Comparison of ENCODE assay signal across 11 cellular contexts in the genomic region with DNA sequence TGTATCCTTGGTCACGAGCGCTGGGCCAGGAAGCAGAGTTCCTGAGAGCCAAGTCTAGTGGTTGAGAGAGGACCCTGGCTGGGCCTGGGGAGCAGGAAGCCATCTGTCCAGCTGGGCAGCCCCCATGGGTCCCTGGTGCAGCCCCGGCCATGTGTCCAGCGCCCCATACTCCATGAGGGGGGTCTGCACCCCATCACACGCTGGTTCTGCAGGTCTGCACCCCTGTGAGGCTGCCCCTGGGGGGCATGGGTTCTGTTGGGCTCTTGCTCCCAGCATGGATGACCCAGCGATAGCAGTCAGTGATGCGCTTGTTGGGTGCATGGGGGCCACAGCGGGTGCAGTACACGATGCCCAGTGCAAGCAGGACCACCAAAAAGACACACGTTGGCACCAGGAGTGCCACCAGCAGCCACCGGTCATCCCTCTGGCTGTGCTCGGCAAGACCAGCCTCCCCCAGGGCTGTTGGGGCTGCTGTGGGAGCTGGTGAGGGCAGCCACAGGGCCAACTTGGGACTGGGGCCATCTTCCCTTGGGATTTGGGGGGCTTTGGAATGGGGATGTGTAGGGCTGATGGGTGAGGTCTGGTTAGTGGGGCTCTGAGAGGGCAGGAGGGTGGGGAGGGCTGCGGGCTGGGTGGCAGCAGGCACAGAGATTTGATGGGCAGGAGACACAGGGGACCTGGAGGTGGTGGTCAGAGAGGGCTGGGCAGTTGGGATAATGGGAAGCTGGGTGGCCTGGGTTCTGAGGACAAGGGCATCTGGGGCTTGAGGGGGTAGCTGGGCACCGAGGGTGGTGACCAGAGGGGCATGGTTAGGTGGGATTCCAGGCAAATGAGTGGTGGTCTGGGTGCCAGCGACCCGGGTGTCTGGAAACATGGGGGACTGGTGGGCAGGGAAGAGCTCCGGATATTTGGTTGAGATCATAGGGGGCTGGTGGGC. TPM values are rescaled to one million over a fixed set of nuclear protein-coding genes. Genes with fewer than 3 reads are reported as not detected.
DNase-seq lines count a peak whose midpoint lies in the region; ATAC-seq and TF ChIP-seq lines count a peak whose summit lies in the region.
"Had no signal": no experiment of that assay in that cellular context is flagged by ENCODE, and none has a peak within 500 bp of the region (broad histone marks: within the 10 kb centered on the region; RNA-seq: fewer than 3 reads in every experiment).

No MANE protein-coding gene starts in this region.

- no peak for TF ChIP-seq CTCF in fibroblast of the aortic adventitia (IDR thresholded peaks at IDR 0.05; ENCODE audit: insufficient read depth, low read length)

- no peak for DNase-seq in SK-N-MC (ENCODE audit: low read depth, low spot score)
- DNase-seq in fibroblast of the aortic adventitia (ENCODE audit: low read depth) = no peak
- DNase-seq in cerebellum (ENCODE audit: low spot score) = no peak
- no peak for DNase-seq in SIG-M5 treated with dmso at 0.1 percent for 504 hours (lab: John Stamatoyannopoulos, UW; ENCODE audit: unreplicated experiment)
- no peak for DNase-seq in NCI-H1105 (lab: John Stamatoyannopoulos, UW)
- DNase-seq: DND-41, RPMI8226 had no signal

- H3K4me3 ChIP-seq in BLaER1 (peak overlapping the region; percentile 73), SK-N-MC (peak overlapping the region; percentile 86), fibroblast of the aortic adventitia (ENCODE audit: low read depth, low read length) (peak overlapping the region; percentile 98), rectal smooth muscle tissue (ENCODE audit: low read length) (peak overlapping the region; percentile 47)

- no peak for ATAC-seq in HG02678 (IDR thresholded peaks at IDR 0.05; ENCODE audit: unreplicated experiment)

- H3K9ac ChIP-seq in BLaER1 (peak overlapping the region; percentile 84), SK-N-MC (ENCODE audit: insufficient read length) (no peak overlapping the region), rectal smooth muscle tissue (ENCODE audit: low read length) (no peak overlapping the region)

- H4K20me1 ChIP-seq in BLaER1 = peaks cover 24% of the 10 kb centered on the region

- no peaks in the 10 kb centered on the region for H3K27me3 ChIP-seq in BLaER1
- no peaks in the 10 kb centered on the region for H3K27me3 ChIP-seq in rectal smooth muscle tissue (ENCODE audit: control insufficient read depth, insufficient read depth, low read length)

- peaks cover 67% of the 10 kb centered on the region for H3K4me1 ChIP-seq in BLaER1
- peaks cover 16% of the 10 kb centered on the region for H3K4me1 ChIP-seq in rectal smooth muscle tissue (ENCODE audit: control insufficient read depth, insufficient read depth, low read length)

- peaks cover 4% of the 10 kb centered on the region; the same call in 1 of the 2 replicates for H3K9me3 ChIP-seq in BLaER1
- no peaks in the 10 kb centered on the region for H3K9me3 ChIP-seq in SK-N-MC (ENCODE audit: low read depth, low read length)

- H3K4me2 ChIP-seq in BLaER1 = peak overlapping the region; percentile 98

- H3K36me3 ChIP-seq in BLaER1 (no peaks in the 10 kb centered on the region), SK-N-MC (ENCODE audit: insufficient read depth, low read length) (no peaks in the 10 kb centered on the region), rectal smooth muscle tissue (ENCODE audit: control insufficient read depth, insufficient read depth, low read length) (no peaks in the 10 kb centered on the region)

- H3K27ac ChIP-seq in BLaER1 (peak overlapping the region; percentile 91), SK-N-MC (peak overlapping the region; percentile 100; the same call in 1 of the 2 replicates), rectal smooth muscle tissue (ENCODE audit: low read depth, low read length) (no peak overlapping the region)

RNA-seq across cellular contexts. Expression of gene CD248, which starts 2.0 kb away (rescaled TPM):
- total RNA-seq in fibroblast of the aortic adventitia (ENCODE audit: low replicate concordance) = 99.1 and 193 TPM in 2 replicates
- total RNA-seq in cerebellum = 5.2 TPM

RNA-seq across cellular contexts. Expression of gene RIN1, which starts 21.4 kb away (rescaled TPM):
- total RNA-seq in fibroblast of the aortic adventitia (ENCODE audit: low replicate concordance) = 10.1 and 45.3 TPM in 2 replicates
- total RNA-seq in cerebellum = 0.64 TPM

RNA-seq across cellular contexts. Expression of gene TMEM151A, which starts 23.1 kb away (rescaled TPM):
- 0.27 and 0.41 TPM in 2 replicates for total RNA-seq in fibroblast of the aortic adventitia (ENCODE audit: low replicate concordance)
- 6.4 TPM for total RNA-seq in cerebellum
- total RNA-seq: dermis microvascular lymphatic vessel endothelial cell had no signal

RNA-seq across cellular contexts. Expression of gene YIF1A, which starts 25.9 kb away (rescaled TPM):
- total RNA-seq in fibroblast of the aortic adventitia (ENCODE audit: low replicate concordance) (35.0 and 119 TPM in 2 replicates), cerebellum (28.1 TPM)

RNA-seq across cellular contexts. Expression of gene BRMS1, which starts 30.1 kb away (rescaled TPM):
- 22.6 and 38.5 TPM in 2 replicates for total RNA-seq in fibroblast of the aortic adventitia (ENCODE audit: low replicate concordance)
- total RNA-seq in cerebellum = 10.3 TPM

Comparison
In these comparisons a context has a peak if more than half of its experiments do, and no peak if none do; other contexts are left out.
1. H3K4me3 ChIP-seq: peak in every context shown above with its lines; median percentile 98 in fibroblast of the aortic adventitia; 86 in SK-N-MC; 73 in BLaER1; 47 in rectal smooth muscle tissue.
2. RNA of gene CD248, which starts 2.0 kb away (total RNA-seq): 99.1 to 193 TPM in fibroblast of the aortic adventitia; 5.2 TPM in cerebellum (single experiment); every median in the first group is over 10 times any median in the second.